ENCODE assay signal across 1 cellular context in genomic region chr1:115063238-115063901, GRCh38.
A peak's percentile ranks its signal among the peaks of the same experiment; 100 is the strongest.
TF ChIP-seq lines count a peak whose summit lies in the region.

No MANE protein-coding gene starts in this region.

TF ChIP-seq in K562, 482 proteins besides CTCF, POLR2A, EP300 and RAD21:
- TF ChIP-seq RBM25 (IDR thresholded peaks at IDR 0.05; ENCODE audit: low read depth, low read length, severe bottlenecking) (peak; percentile 15), ZNF224 (CRISPR knock-in tag; IDR thresholded peaks at IDR 0.05) (no peak), ZNF146 (CRISPR knock-in tag; IDR thresholded peaks at IDR 0.05; ENCODE audit: unreplicated experiment) (peak; percentile 46)
